In genomic region chr5:972575-972974, GRCh38 we compare ENCODE assay signal across 2 cellular contexts. TPM values are rescaled to one million over a fixed set of nuclear protein-coding genes. Genes with fewer than 3 reads are reported as not detected.
"Had no signal": no experiment of that assay in that cellular context is flagged by ENCODE, and none has a peak within 500 bp of the region (broad histone marks: within the 10 kb centered on the region; RNA-seq: fewer than 3 reads in every experiment).

No MANE protein-coding gene starts in this region.

RNA-seq across cellular contexts. Expression of gene NKD2, which starts 36.0 kb away (rescaled TPM):
- total RNA-seq: GM23248, HFFc6 had no signal
- polyA plus RNA-seq: GM23248 had no signal
